In genomic region chr10:80168679-80169380, GRCh38 we compare ENCODE assay signal across 8 cellular contexts. TPM values are rescaled to one million over a fixed set of nuclear protein-coding genes. Genes with fewer than 3 reads are reported as not detected.
DNase-seq lines count a peak whose midpoint lies in the region; ATAC-seq, FAIRE-seq and TF ChIP-seq lines count a peak whose summit lies in the region.

No MANE protein-coding gene starts in this region.

- H3K4me3 ChIP-seq in parathyroid adenoma (ENCODE audit: low read depth, low read length): no peak overlapping the region

- H3K27me3 ChIP-seq in parathyroid adenoma (ENCODE audit: control insufficient read depth, insufficient read depth, low read length): no peaks in the 10 kb centered on the region

- no peaks in the 10 kb centered on the region for H3K4me1 ChIP-seq in parathyroid adenoma

- no peaks in the 10 kb centered on the region for H3K9me3 ChIP-seq in parathyroid adenoma (ENCODE audit: control insufficient read depth, low read length)

- no peak overlapping the region for H3K4me2 ChIP-seq in parathyroid adenoma (ENCODE audit: low read length)

- H3K9ac ChIP-seq in parathyroid adenoma: no peak overlapping the region

- DNase-seq in central memory CD4-positive, alpha-beta T cell: peak; percentile 14
- DNase-seq in RCC 7860 (ENCODE audit: low spot score) (no peak), NCI-H510A treated with DMSO at 0.1 percent for 48 hours (lab: John Stamatoyannopoulos, UW) (no peak), HuH-7.5 (ENCODE audit: low spot score) (no peak), HT-29 (ENCODE audit: low spot score) (no peak)

- H3K36me3 ChIP-seq in parathyroid adenoma (ENCODE audit: control insufficient read depth, insufficient read depth, low read length): no peaks in the 10 kb centered on the region

- peaks cover 12% of the 10 kb centered on the region for H3K79me2 ChIP-seq in parathyroid adenoma

- no peak overlapping the region for H3K27ac ChIP-seq in parathyroid adenoma

- no peak for FAIRE-seq in RCC 7860 (lab: Jason Lieb, UNC)

- ATAC-seq in HG03280 (IDR thresholded peaks at IDR 0.05; ENCODE audit: unreplicated experiment): peak; percentile 46

- TF ChIP-seq CTCF in GM12872 (IDR thresholded peaks at IDR 0.05; ENCODE audit: insufficient read depth, low read depth, low read length) (peak; percentile 82), parathyroid adenoma (IDR thresholded peaks at IDR 0.05) (peak; percentile 32)

- no peak overlapping the region for H2AFZ ChIP-seq in parathyroid adenoma

RNA-seq across cellular contexts. Expression of gene PLAC9, which starts 36.3 kb away (rescaled TPM):
- not detected in 2 replicates for total RNA-seq in HT-29 (2014; rRNA removed; shearing (Covaris generic))

RNA-seq across cellular contexts. Expression of gene ANXA11, which starts 36.5 kb away (rescaled TPM):
- total RNA-seq in HT-29 (2014; rRNA removed; shearing (Covaris generic)): 305 and 311 TPM in 2 replicates
